In the genomic region with DNA sequence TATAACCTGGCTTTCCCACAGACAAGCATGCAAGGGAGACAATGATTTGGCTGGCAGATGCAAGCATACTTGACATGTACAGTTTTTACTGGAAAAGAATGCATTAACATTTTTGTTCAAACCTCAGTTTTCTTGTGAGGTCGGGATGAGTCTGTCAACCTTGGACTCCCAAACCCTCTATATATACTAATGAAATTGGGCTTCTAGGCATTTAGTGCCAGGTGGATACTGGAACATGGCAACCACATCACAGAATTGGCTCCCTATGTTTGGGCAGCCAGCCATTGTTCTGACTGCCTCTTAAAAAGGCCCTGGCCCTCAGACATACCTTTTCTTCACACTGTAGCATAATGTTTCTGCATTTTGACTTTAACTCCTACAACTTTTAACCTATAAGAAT, we compare ENCODE assay signal across 2 cellular contexts.
A peak's percentile ranks its signal among the peaks of the same experiment; 100 is the strongest.
TF ChIP-seq lines count a peak whose summit lies in the region.

No MANE protein-coding gene starts in this region.

TF ChIP-seq in A549, 52 proteins besides CTCF, POLR2A, EP300 and RAD21:
- no peak for TF ChIP-seq HDAC2 (IDR thresholded peaks at IDR 0.05)
- 0 out of 2 replicates have a peak, but pooled peaks have one; percentile 32 for TF ChIP-seq HOXA7 (CRISPR knock-in tag; IDR thresholded peaks at IDR 0.05)

TF ChIP-seq in H1, 55 proteins besides CTCF, POLR2A, EP300 and RAD21:
- no peak for TF ChIP-seq GABPA (IDR thresholded peaks at IDR 0.05; ENCODE audit: borderline replicate concordance, insufficient read depth, low read length)
- no peak for TF ChIP-seq YY1 (IDR thresholded peaks at IDR 0.05; ENCODE audit: low read depth, low read length)
- TF ChIP-seq POU5F1 (IDR thresholded peaks at IDR 0.05; ENCODE audit: low read depth, low read length), result no peak
- no peak for TF ChIP-seq HDAC6 (IDR thresholded peaks at IDR 0.05; ENCODE audit: low read depth, low read length)
- TF ChIP-seq PHF8 (conservative IDR thresholded peaks at IDR 0.05; ENCODE audit: low read depth, low read length), result no peak
- no peak for TF ChIP-seq KDM1A (IDR thresholded peaks at IDR 0.05; ENCODE audit: borderline replicate concordance, low read length)
- no peak for TF ChIP-seq TBP (IDR thresholded peaks at IDR 0.05; ENCODE audit: low read depth, low read length)
TF ChIP-seq in H1: peak in this region for 0.
